Comparison of ENCODE assay signal across 8 cellular contexts in the genomic region with DNA sequence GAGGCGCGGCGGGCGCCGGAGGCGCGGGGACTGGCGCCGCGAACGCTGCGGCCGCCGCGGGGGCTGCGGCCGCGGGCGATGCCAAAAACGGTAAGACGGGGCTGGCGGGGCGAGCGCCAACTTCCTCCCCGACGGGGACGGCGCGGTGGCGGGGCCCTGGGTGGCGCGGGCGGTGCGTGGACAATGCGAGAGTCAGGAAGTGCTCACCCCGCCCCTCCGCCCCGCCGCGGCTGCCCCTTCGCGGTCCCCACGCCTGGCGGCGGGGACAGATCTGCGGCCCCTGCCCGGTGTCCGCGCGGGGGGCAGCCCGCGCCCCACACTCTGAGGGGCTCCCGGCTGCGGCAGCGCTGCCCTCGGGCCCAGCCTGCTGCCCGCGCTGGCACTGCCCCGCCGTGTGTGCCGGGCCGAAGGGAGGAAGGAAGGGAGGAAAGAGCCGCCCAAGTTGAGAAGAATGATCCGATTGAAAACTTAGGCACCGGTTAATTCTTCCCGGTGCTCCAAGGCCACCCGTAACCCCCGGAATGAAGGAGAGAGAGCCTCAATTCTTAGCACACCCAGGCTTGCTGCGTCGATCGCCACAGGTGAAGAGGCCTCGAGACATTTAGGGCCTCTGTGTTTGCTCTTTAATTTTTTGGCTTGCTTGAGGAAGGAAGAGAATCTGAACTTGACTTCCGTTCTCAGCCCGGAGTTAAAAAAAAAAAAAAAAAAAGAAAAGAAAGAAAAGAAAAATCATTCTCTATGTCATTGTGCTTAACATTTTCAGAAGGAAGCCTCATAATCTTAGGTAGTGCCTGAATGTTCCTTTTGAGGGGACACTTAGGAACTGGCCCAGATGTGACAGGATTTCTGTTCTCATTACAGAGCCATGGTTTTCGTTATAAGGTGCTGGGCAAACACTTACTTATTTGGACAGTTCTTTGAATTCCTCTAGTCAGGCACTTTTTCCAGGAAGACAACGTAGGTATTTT.
DNase-seq lines count a peak whose midpoint lies in the region; TF ChIP-seq lines count a peak whose summit lies in the region.

No MANE protein-coding gene starts in this region.

- H3K4me1 ChIP-seq in stomach smooth muscle (ENCODE audit: control insufficient read depth, insufficient read depth, low read length): peaks cover 16% of the 10 kb centered on the region

- H3K27ac ChIP-seq in stomach smooth muscle (ENCODE audit: low read length): peak overlapping the region; percentile 63

- no peak for TF ChIP-seq POLR2A in NB4 (IDR thresholded peaks at IDR 0.05; ENCODE audit: extremely low read depth, insufficient read length)

- TF ChIP-seq CTCF in GM12865 (IDR thresholded peaks at IDR 0.05; ENCODE audit: insufficient read depth, low read depth, low read length, missing control alignments) (no peak), NB4 (IDR thresholded peaks at IDR 0.05; ENCODE audit: low read depth, low read length) (no peak), epithelial cell of esophagus (IDR thresholded peaks at IDR 0.05; ENCODE audit: insufficient read depth, low read depth, low read length, missing control alignments) (no peak)

- no peaks in the 10 kb centered on the region for H3K9me3 ChIP-seq in stomach smooth muscle (ENCODE audit: control insufficient read depth in 2 of 2, low read length in 2 of 2)

- no peaks in the 10 kb centered on the region for H3K27me3 ChIP-seq in stomach smooth muscle (ENCODE audit: control insufficient read depth in 1 of 2, insufficient read depth in 2 of 2, low read length in 2 of 2)

- peak overlapping the region; percentile 78 to 88 for H3K9ac ChIP-seq in stomach smooth muscle (ENCODE audit: low read length in 2 of 2)

- no peaks in the 10 kb centered on the region for H3K36me3 ChIP-seq in stomach smooth muscle (ENCODE audit: control insufficient read depth in 2 of 2, insufficient read depth in 2 of 2, low read length in 2 of 2)

- peak; percentile 61 for DNase-seq in GM12865 (ENCODE audit: low read depth)
- peak; percentile 36 for DNase-seq in HEK293T (ENCODE audit: extremely low spot score)
- peak; percentile 73 for DNase-seq in NB4 (ENCODE audit: low read depth)
- peak; percentile 80 for DNase-seq in activated CD8-positive, alpha-beta memory T cell treated with anti-CD3 and anti-CD28 coated beads for 24 hours
- DNase-seq in epithelial cell of esophagus (ENCODE audit: low read depth): peak; percentile 30
- DNase-seq in midbrain (lab: John Stamatoyannopoulos, UW): peak; percentile 50
- DNase-seq in DMS153 (lab: John Stamatoyannopoulos, UW): no peak

- POLR2A ChIA-PET in HEK293T (lab: Yijun Ruan, JAX): no interaction called here

- CTCF ChIA-PET in HEK293T (lab: Yijun Ruan, JAX): no interaction called here

- peak overlapping the region; percentile 66 for H3K4me3 ChIP-seq in GM12865 (ENCODE audit: low read depth, low read length)
- H3K4me3 ChIP-seq in NB4 (ENCODE audit: low read depth, low read length): peak overlapping the region; percentile 74
- peak overlapping the region; percentile 76 for H3K4me3 ChIP-seq in epithelial cell of esophagus (ENCODE audit: low read length)
- H3K4me3 ChIP-seq in stomach smooth muscle (ENCODE audit: low read length in 2 of 2): peak overlapping the region; percentile 83 to 85

TF ChIP-seq in HEK293T, 16 proteins besides CTCF, POLR2A, EP300 and RAD21:
- TF ChIP-seq SP1 (IDR thresholded peaks at IDR 0.05) (no peak), L3MBTL2 (conservative IDR thresholded peaks at IDR 0.05) (0 out of 2 replicates have a peak, but pooled peaks have one; percentile 14), ZNF384 (IDR thresholded peaks at IDR 0.05) (peak; percentile 82)
